17 cellular contexts compared by ENCODE assay signal in the genomic region with DNA sequence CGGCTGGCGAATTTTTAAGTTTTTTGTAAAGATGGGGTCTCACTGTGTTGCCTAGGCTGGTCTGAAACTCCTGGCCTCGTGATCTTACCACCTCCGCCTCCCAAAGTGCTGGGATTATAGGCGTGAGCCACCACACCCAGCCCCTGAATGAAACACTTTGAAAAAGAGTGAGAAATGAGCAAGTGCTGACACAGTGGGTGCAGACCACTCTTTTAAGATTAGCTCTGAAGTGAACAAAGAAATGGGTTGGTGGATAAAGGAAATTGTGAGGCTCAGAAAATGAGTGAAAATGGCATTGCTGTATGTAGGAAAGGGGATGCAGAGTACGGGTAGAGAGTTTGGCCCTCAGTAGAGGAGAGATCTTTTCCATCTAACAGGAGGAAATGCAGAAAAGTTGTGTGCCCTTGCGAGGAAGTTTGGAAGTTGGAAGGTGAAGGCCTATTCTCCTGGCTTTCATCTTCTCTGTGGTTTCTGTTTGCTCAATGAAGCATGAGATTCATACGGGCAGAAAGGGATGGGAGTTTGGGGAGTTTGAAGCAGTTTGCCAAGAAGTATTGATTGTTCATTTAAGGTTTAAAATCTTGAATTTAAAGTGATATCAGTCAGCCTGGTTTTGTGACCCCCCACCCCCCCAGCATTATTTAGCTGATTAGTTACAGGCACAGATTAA. TPM values are rescaled to one million over a fixed set of nuclear protein-coding genes. Genes with fewer than 3 reads are reported as not detected.
DNase-seq lines count a peak whose midpoint lies in the region; TF ChIP-seq lines count a peak whose summit lies in the region.
"Had no signal": no experiment of that assay in that cellular context is flagged by ENCODE, and none has a peak within 500 bp of the region (broad histone marks: within the 10 kb centered on the region; RNA-seq: fewer than 3 reads in every experiment).

No MANE protein-coding gene starts in this region.

- 49 to 60% methylated on average over 5 to 8 of the region's 8 CpGs for WGBS in endodermal cell (ENCODE audit: insufficient coverage in 1 of 2, insufficient read length in 1 of 2), 2 experiments
- no CpG with 5 or more reads among the region's 8 CpGs for WGBS in trophoblast cell (ENCODE audit: extremely low coverage, insufficient coverage, insufficient read length)

- no peak overlapping the region for H4K12ac ChIP-seq in trophoblast cell (ENCODE audit: low read depth, low read length)

- DNase-seq in endodermal cell = peak; percentile 69
- DNase-seq in trophoblast cell = no peak
- DNase-seq in mucosa of gallbladder (ENCODE audit: low spot score) = no peak
- no peak for DNase-seq in breast epithelium (ENCODE audit: low spot score in 2 of 2)
- no peak for DNase-seq in endothelial cell (ENCODE audit: low spot score)
- DNase-seq: CD4-positive, CD25-positive, alpha-beta regulatory T cell; COR-L47; DMS 273 treated with DMSO at 0.1 percent for 48 hours; NCI-H1105 treated with DMSO at 0.1 percent for 48 hours; NCI-H1694; NCI-H2081 treated with DMSO at 0.1 percent for 48 hours; NCI-H748 treated with DMSO at 0.1 percent for 48 hours; NK-92 treated with Interleukin-12 subunit alpha and Interleukin-12 subunit beta, amount 100 ng/mL, for 24 hours; Right ventricle myocardium superior had no signal

- POLR2A ChIA-PET in HEK293 (lab: Yijun Ruan, JAX) = interaction anchor here (0.6 kb wide), 1 partner anchor 98 kb away, joined by 4 read pairs; no protein-coding TSS in a partner anchor

- H3K9me3 ChIP-seq in BLaER1 treated with 17β-estradiol and CSF1 and Interleukin-3, amounts not matched to agents 10 nM and 100 nM (replicated peaks in 1 of 11) = no peaks in the 10 kb centered on the region
- H3K9me3 ChIP-seq in HEK293 (ENCODE audit: control insufficient read depth, insufficient read depth, low read depth, low read length) (no peaks in the 10 kb centered on the region), endodermal cell (ENCODE audit: control insufficient read depth, low read length) (no peaks in the 10 kb centered on the region), trophoblast cell (ENCODE audit: insufficient read depth, low read depth, low read length) (no peaks in the 10 kb centered on the region), breast epithelium (no peaks in the 10 kb centered on the region)

- no peak overlapping the region for H3K4me3 Mint-ChIP-seq in endodermal cell
- H3K4me3 Mint-ChIP-seq in endothelial cell (ENCODE audit: unreplicated experiment) = no peak overlapping the region
- H3K4me3 Mint-ChIP-seq: CD4-positive, CD25-positive, alpha-beta regulatory T cell had no signal

- H3K36me3 Mint-ChIP-seq in endodermal cell (ENCODE audit: low read depth) (peaks cover 10% of the 10 kb centered on the region), endothelial cell (ENCODE audit: low read depth, unreplicated experiment) (no peaks in the 10 kb centered on the region)
- H3K36me3 Mint-ChIP-seq: CD4-positive, CD25-positive, alpha-beta regulatory T cell had no signal

- no peak overlapping the region for H3K27ac ChIP-seq in BLaER1 treated with 17β-estradiol and CSF1 and Interleukin-3, amounts not matched to agents 10 nM and 100 nM
- H3K27ac ChIP-seq in HEK293 (ENCODE audit: extremely low read depth, low read depth, low read length) (no peak overlapping the region), endodermal cell (ENCODE audit: low read depth, low read length) (no peak overlapping the region), trophoblast cell (ENCODE audit: low read depth, low read length) (no peak overlapping the region), breast epithelium (peak overlapping the region in 1 of 2 donors; percentile 4)

- intact Hi-C loops in breast epithelium (cut with DNase I; ENCODE audit: low total_unique reads) = no loop called here

- no peak overlapping the region for H4K91ac ChIP-seq in trophoblast cell (ENCODE audit: low read depth, low read length)

- no peak overlapping the region for H3K4me3 ChIP-seq in BLaER1 treated with 17β-estradiol and CSF1 and Interleukin-3, amounts not matched to agents 10 nM and 100 nM
- H3K4me3 ChIP-seq in HEK293 (ENCODE audit: low read depth, low read length) (no peak overlapping the region), endodermal cell (ENCODE audit: low read length) (no peak overlapping the region), trophoblast cell (ENCODE audit: low read depth, low read length) (no peak overlapping the region), breast epithelium (no peak overlapping the region)

- H3K23ac ChIP-seq in trophoblast cell (ENCODE audit: low read length) = no peak overlapping the region

- no peaks in the 10 kb centered on the region for H3K27me3 ChIP-seq in BLaER1 treated with 17β-estradiol and CSF1 and Interleukin-3, amounts not matched to agents 10 nM and 100 nM
- H3K27me3 ChIP-seq in endodermal cell (ENCODE audit: control insufficient read depth, insufficient read depth, low read length, poor library complexity, severe bottlenecking) = no peaks in the 10 kb centered on the region
- H3K27me3 ChIP-seq in trophoblast cell (ENCODE audit: insufficient read depth, low read length) = no peaks in the 10 kb centered on the region
- H3K27me3 ChIP-seq in breast epithelium = no peaks in the 10 kb centered on the region

- H2BK12ac ChIP-seq in trophoblast cell (ENCODE audit: low read length) = no peak overlapping the region

- no peaks in the 10 kb centered on the region for H3K79me1 ChIP-seq in trophoblast cell (ENCODE audit: low read length)

- H3K9me3 Mint-ChIP-seq in endodermal cell (no peaks in the 10 kb centered on the region), endothelial cell (ENCODE audit: unreplicated experiment) (no peaks in the 10 kb centered on the region)
- H3K9me3 Mint-ChIP-seq: CD4-positive, CD25-positive, alpha-beta regulatory T cell had no signal

- no peak overlapping the region for H2AK5ac ChIP-seq in trophoblast cell (ENCODE audit: low read length)

- H3K9ac ChIP-seq in BLaER1 treated with 17β-estradiol and CSF1 and Interleukin-3, amounts not matched to agents 10 nM and 100 nM = no peak overlapping the region; a peak in 1 of 22 replicates
- no peak overlapping the region for H3K9ac ChIP-seq in endodermal cell (ENCODE audit: extremely low read depth, low read length, poor library complexity, severe bottlenecking)
- no peak overlapping the region for H3K9ac ChIP-seq in trophoblast cell (ENCODE audit: low read length)

- H3K79me2 ChIP-seq in trophoblast cell (ENCODE audit: control insufficient read depth, insufficient read depth, low read length, poor library complexity) = no peaks in the 10 kb centered on the region

- no peak for TF ChIP-seq CTCF in HEK293 (tag by site-specific recombination; IDR thresholded peaks at IDR 0.05)
- no peak for TF ChIP-seq CTCF in endodermal cell (conservative IDR thresholded peaks at IDR 0.05)
- no peak for TF ChIP-seq CTCF in breast epithelium (IDR thresholded peaks at IDR 0.05)
- TF ChIP-seq CTCF in endothelial cell (IDR thresholded peaks at IDR 0.05; ENCODE audit: unreplicated experiment) = no peak

- TF ChIP-seq POLR2A in breast epithelium (IDR thresholded peaks at IDR 0.05) = no peak

- CTCF ChIA-PET in HEK293 (lab: Yijun Ruan, JAX) = interaction anchor here (0.6 to 1.3 kb wide), 4 partner anchors 11 to 339 kb away, joined by 3 to 4 read pairs (median 3); no protein-coding TSS in a partner anchor

- H3K4me1 ChIP-seq in BLaER1 treated with 17β-estradiol and CSF1 and Interleukin-3, amounts not matched to agents 10 nM and 100 nM = peaks cover 9 to 16% (median 13%) of the 10 kb centered on the region in 10 experiments; a peak in 18 of 20 replicates
- H3K4me1 ChIP-seq in HEK293 (ENCODE audit: control insufficient read depth, insufficient read depth, low read length) (no peaks in the 10 kb centered on the region; the same call in 1 of the 2 replicates), endodermal cell (ENCODE audit: control insufficient read depth, insufficient read depth, low read length) (peaks cover 4% of the 10 kb centered on the region), trophoblast cell (ENCODE audit: control insufficient read depth in 1 of 2, insufficient read depth in 2 of 2, low read length in 2 of 2) (peaks cover 0 to 2% of the 10 kb centered on the region in 2 experiments), breast epithelium (no peaks in the 10 kb centered on the region)

- no peak overlapping the region for H2BK120ac ChIP-seq in trophoblast cell (ENCODE audit: insufficient read depth, low read length, poor library complexity)

- no peak overlapping the region for H4K8ac ChIP-seq in trophoblast cell (ENCODE audit: low read depth, low read length)

- peaks cover 37 to 98% (median 90%) of the 10 kb centered on the region in 11 experiments; a peak in 20 of 22 replicates for H4K20me1 ChIP-seq in BLaER1 treated with 17β-estradiol and CSF1 and Interleukin-3, amounts not matched to agents 10 nM and 100 nM

- H3K36me3 ChIP-seq in BLaER1 treated with 17β-estradiol and CSF1 and Interleukin-3, amounts not matched to agents 10 nM and 100 nM = peaks cover 7 to 19% (median 13%) of the 10 kb centered on the region in 11 experiments; a peak in 14 of 22 replicates
- H3K36me3 ChIP-seq in HEK293 (ENCODE audit: control insufficient read depth in 2 of 2, insufficient read depth in 1 of 2, low read length in 2 of 2) = peaks cover 0 to 5% of the 10 kb centered on the region in 2 experiments; a peak in 1 of 3 replicates
- H3K36me3 ChIP-seq in endodermal cell (ENCODE audit: control insufficient read depth, insufficient read depth, low read length) = no peaks in the 10 kb centered on the region
- H3K36me3 ChIP-seq in trophoblast cell (ENCODE audit: control insufficient read depth in 1 of 2, insufficient read depth in 2 of 2, low read length in 2 of 2) = peaks cover 1 to 2% of the 10 kb centered on the region in 2 experiments
- no peaks in the 10 kb centered on the region for H3K36me3 ChIP-seq in breast epithelium

- H3K4me1 Mint-ChIP-seq in endodermal cell (peaks cover 3% of the 10 kb centered on the region), endothelial cell (ENCODE audit: unreplicated experiment) (no peaks in the 10 kb centered on the region)

- H3K27me3 Mint-ChIP-seq in endodermal cell (ENCODE audit: insufficient read depth) = no peaks in the 10 kb centered on the region
- H3K27me3 Mint-ChIP-seq in endothelial cell (ENCODE audit: unreplicated experiment) = no peaks in the 10 kb centered on the region
- H3K27me3 Mint-ChIP-seq: CD4-positive, CD25-positive, alpha-beta regulatory T cell had no signal

- H3K27ac Mint-ChIP-seq in endodermal cell (no peak overlapping the region), endothelial cell (ENCODE audit: unreplicated experiment) (no peak overlapping the region)
- H3K27ac Mint-ChIP-seq: CD4-positive, CD25-positive, alpha-beta regulatory T cell had no signal

- no peak overlapping the region for H3K18ac ChIP-seq in trophoblast cell (ENCODE audit: low read length)

- H2AFZ ChIP-seq in trophoblast cell (ENCODE audit: insufficient read depth, low read length, poor library complexity) = no peak overlapping the region

- no peak overlapping the region for H2BK5ac ChIP-seq in trophoblast cell (ENCODE audit: low read depth, low read length, poor library complexity)

- H3K14ac ChIP-seq in trophoblast cell (ENCODE audit: low read length) = no peak overlapping the region

- peak overlapping the region; percentile 27 for H3K4ac ChIP-seq in trophoblast cell (ENCODE audit: low read depth, low read length)

- peak overlapping the region; percentile 9 to 68 (median 47); a peak in 21 of 22 replicates for H3K4me2 ChIP-seq in BLaER1 treated with 17β-estradiol and CSF1 and Interleukin-3, amounts not matched to agents 10 nM and 100 nM
- H3K4me2 ChIP-seq in trophoblast cell (ENCODE audit: low read length) = no peak overlapping the region

RNA-seq across cellular contexts. Expression of gene MAPK8, which starts 11.0 kb away (rescaled TPM):
- total RNA-seq in endodermal cell (100 to 1,000 TPM in 1 of 2 donors, 10 to 100 TPM in 1; 84.2 to 146 TPM), mucosa of gallbladder (40.0 TPM), breast epithelium (100 to 1,000 TPM in 1 of 3 donors, 10 to 100 TPM in 2; 52.5 to 108 (median 74.1) TPM), endothelial cell (ENCODE audit: unreplicated experiment) (53.7 TPM)
- 65.8 TPM for polyA plus RNA-seq in endodermal cell (2013, experiment 1 of 2)
- 70.2 TPM for polyA plus RNA-seq in endodermal cell (2013, experiment 2 of 2)
- polyA plus RNA-seq in trophoblast cell (2013) = 24.1 and 24.6 TPM in 2 replicates

RNA-seq across cellular contexts. Expression of gene FRMPD2, which starts 43.0 kb away (rescaled TPM):
- total RNA-seq in endodermal cell (1 to 10 TPM in 1 of 2 donors, under 1 TPM in 1; 0.44 to 1.5 TPM), mucosa of gallbladder (0.23 TPM), breast epithelium (1 to 10 TPM in 2 of 3 donors, not detected in 1; 1.9 to 4.6 TPM), endothelial cell (ENCODE audit: unreplicated experiment) (not detected)
- polyA plus RNA-seq in endodermal cell (2013, experiment 1 of 2) = 0.28 TPM
- polyA plus RNA-seq in endodermal cell (2013, experiment 2 of 2) = 0.37 TPM
- 1.1 and 1.3 TPM in 2 replicates for polyA plus RNA-seq in trophoblast cell (2013)
- total RNA-seq: CD4-positive, CD25-positive, alpha-beta regulatory T cell; NCI-H460 had no signal
- polyA plus RNA-seq: CD4-positive, CD25-positive, alpha-beta regulatory T cell had no signal
